ENCODE assay signal across 21 cellular contexts in the genomic region with DNA sequence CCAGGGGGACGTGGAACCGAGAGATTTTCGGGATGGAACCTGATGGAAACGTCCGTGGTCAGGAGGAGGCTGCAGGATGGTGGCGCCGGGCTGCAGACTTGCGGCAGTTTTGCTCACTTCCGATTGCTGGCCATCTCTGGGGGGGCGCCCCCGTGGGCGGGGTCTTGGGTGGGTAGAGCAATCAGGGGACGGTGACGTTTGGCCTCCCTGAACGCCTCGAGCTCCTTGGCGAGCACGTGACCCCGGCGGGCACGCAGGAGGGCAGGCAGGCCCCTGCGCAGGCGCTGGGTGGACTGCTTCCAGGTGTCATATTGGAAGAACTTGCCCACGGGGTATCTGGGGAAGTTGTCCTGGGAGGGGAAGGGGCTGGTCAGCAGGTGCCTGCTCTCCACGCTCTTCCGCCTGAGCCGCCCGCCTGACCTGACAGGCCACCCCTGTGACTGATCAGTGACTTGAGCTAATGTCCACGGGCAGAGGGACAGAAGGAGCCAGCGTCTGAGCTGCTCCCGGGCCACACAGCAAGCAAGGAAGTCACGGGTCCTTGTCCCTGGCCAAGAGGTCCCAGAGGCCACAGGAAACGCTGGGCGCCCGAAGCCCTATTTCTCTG. TPM values are rescaled to one million over a fixed set of nuclear protein-coding genes. Genes with fewer than 3 reads are reported as not detected.
"Had no signal": no experiment of that assay in that cellular context is flagged by ENCODE, and none has a peak within 500 bp of the region (broad histone marks: within the 10 kb centered on the region; RNA-seq: fewer than 3 reads in every experiment).

No MANE protein-coding gene starts in this region.

- H3K27ac ChIP-seq: brain microvascular endothelial cell, colonic mucosa had no signal

- H3K4me3 Mint-ChIP-seq: activated CD4-positive, alpha-beta T cell treated with anti-CD3 and anti-CD28 coated beads for 36 hours; activated T-helper 17 cell treated with anti-CD3 and anti-CD28 coated beads, Interleukin-2, amount 50 U/mL, for 72 hours; central memory CD8-positive, alpha-beta T cell; endodermal cell; naive thymus-derived CD8-positive, alpha-beta T cell; stimulated activated naive CD8-positive, alpha-beta T cell treated with anti-CD3 and anti-CD28 coated beads, Interleukin-15, Interleukin-2, amounts not matched to agents 100 ng/mL and 50 ng/mL, for 24 hours; T-helper 2 cell treated with Interferon-gamma antibody and Interleukin-4, amounts not matched to agents 5 μg/mL and 100 μg/mL, for 36 hours had no signal

- ATAC-seq: activated CD4-positive, alpha-beta T cell treated with anti-CD3 and anti-CD28 coated beads for 36 hours; activated T-helper 17 cell treated with anti-CD3 and anti-CD28 coated beads, Interleukin-2, amount 50 U/mL, for 72 hours had no signal

- H3K9me3 Mint-ChIP-seq: activated T-helper 17 cell treated with anti-CD3 and anti-CD28 coated beads, Interleukin-2, amount 50 U/mL, for 72 hours; endodermal cell; naive thymus-derived CD8-positive, alpha-beta T cell had no signal

- H3K4me3 ChIP-seq: colonic mucosa had no signal

- H3K9me3 ChIP-seq: colonic mucosa had no signal

- H3K36me3 ChIP-seq: brain microvascular endothelial cell, colonic mucosa had no signal

- DNase-seq: activated CD4-positive, alpha-beta T cell treated with anti-CD3 and anti-CD28 coated beads, Interleukin-2, amount 50 U/mL, for 48 hours; activated naive CD4-positive, alpha-beta T cell treated with Interleukin-2 at 50 U/mL for 16 hours; brain microvascular endothelial cell; colonic mucosa; endodermal cell; foreskin melanocyte; mesenchymal stem cell; naive thymus-derived CD8-positive, alpha-beta T cell; nucleus accumbens; trophoblast cell had no signal

- H3K4me1 ChIP-seq: colonic mucosa had no signal

- H3K27ac Mint-ChIP-seq: activated CD4-positive, alpha-beta T cell treated with anti-CD3 and anti-CD28 coated beads for 36 hours; activated T-helper 17 cell treated with anti-CD3 and anti-CD28 coated beads, Interleukin-2, amount 50 U/mL, for 72 hours; endodermal cell; naive thymus-derived CD8-positive, alpha-beta T cell; stimulated activated naive CD8-positive, alpha-beta T cell treated with anti-CD3 and anti-CD28 coated beads, Interleukin-15, Interleukin-2, amounts not matched to agents 100 ng/mL and 50 ng/mL, for 24 hours; T-helper 2 cell treated with Interferon-gamma antibody and Interleukin-4, amounts not matched to agents 5 μg/mL and 100 μg/mL, for 36 hours had no signal

- H3K4me1 Mint-ChIP-seq: central memory CD8-positive, alpha-beta T cell; endodermal cell had no signal

RNA-seq across cellular contexts. Expression of gene IGF2, which starts 6.2 kb away (rescaled TPM):
- total RNA-seq: naive thymus-derived CD8-positive, alpha-beta T cell had no signal
- polyA plus RNA-seq: naive thymus-derived CD8-positive, alpha-beta T cell had no signal

RNA-seq across cellular contexts. Expression of gene INS, which starts 28.0 kb away (rescaled TPM):
- total RNA-seq: activated CD4-positive, alpha-beta T cell treated with anti-CD3 and anti-CD28 coated beads for 36 hours; activated T-helper 17 cell treated with anti-CD3 and anti-CD28 coated beads, Interleukin-2, amount 50 U/mL, for 72 hours; endodermal cell; epithelial cell of proximal tubule; fibroblast of lung; kidney epithelial cell; lower leg skin; naive thymus-derived CD8-positive, alpha-beta T cell; renal cortical epithelial cell had no signal
- polyA plus RNA-seq: fibroblast of lung; naive thymus-derived CD8-positive, alpha-beta T cell had no signal

RNA-seq across cellular contexts. Expression of gene TH, which starts 38.6 kb away (rescaled TPM):
- total RNA-seq: activated CD4-positive, alpha-beta T cell treated with anti-CD3 and anti-CD28 coated beads for 36 hours; activated T-helper 17 cell treated with anti-CD3 and anti-CD28 coated beads, Interleukin-2, amount 50 U/mL, for 72 hours; endodermal cell; kidney epithelial cell; naive thymus-derived CD8-positive, alpha-beta T cell had no signal
- polyA plus RNA-seq: aorta; fibroblast of lung; naive thymus-derived CD8-positive, alpha-beta T cell had no signal
